8 cellular contexts compared by ENCODE assay signal in genomic region chr2:108786354-108787208, GRCh38. TPM values are rescaled to one million over a fixed set of nuclear protein-coding genes. Genes with fewer than 3 reads are reported as not detected.
DNase-seq lines count a peak whose midpoint lies in the region; ATAC-seq lines count a peak whose summit lies in the region.

Gene CCDC138 (plus strand): TSS chr2:108786771. CDS start chr2:108786823, 52 bp downstream.

- DNase-seq in AG20443 (ENCODE audit: low spot score): peak; percentile 99
- DNase-seq in NCI-H460 (ENCODE audit: extremely low read depth, low read depth): peak; percentile 84
- peak; percentile 85 for DNase-seq in cerebellar cortex (ENCODE audit: low spot score)
- peak; percentile 81 for DNase-seq in kidney glomerular epithelial cell (lab: John Stamatoyannopoulos, UW)
- peak; percentile 83 to 91 for DNase-seq in stimulated activated CD4-positive, alpha-beta T cell treated with anti-CD3 and anti-CD28 coated beads, Interleukin-15, amount 100 ng/mL, for 48 hours (ENCODE audit: low read depth in 2 of 2)

- ATAC-seq in GM19025 (IDR thresholded peaks at IDR 0.05; ENCODE audit: low read depth, unreplicated experiment) (peak; percentile 97), HG03280 (IDR thresholded peaks at IDR 0.05; ENCODE audit: unreplicated experiment) (peak; percentile 97)
- ATAC-seq in activated CD4-positive, CD25-positive, alpha-beta regulatory T cell treated with anti-CD3 and anti-CD28 coated beads, Interleukin-2, amount 50 U/mL, for 24 hours: peak; percentile 96 to 99

RNA-seq across cellular contexts. Expression of gene CCDC138, which starts in this region (rescaled TPM):
- 13.2 and 16.0 TPM in 2 replicates for total RNA-seq in NCI-H460 (2014; rRNA removed; shearing (Covaris generic))
- polyA plus RNA-seq in NCI-H460 (2014; cell fraction: nucleus; rRNA removed): 14.0 and 17.0 TPM in 2 replicates

Comparison
In these comparisons a context has a peak if more than half of its experiments do, and no peak if none do; other contexts are left out.
1. Peak in every context shown above with its lines: DNase-seq and ATAC-seq.